11 cellular contexts compared by ENCODE assay signal in the genomic region with DNA sequence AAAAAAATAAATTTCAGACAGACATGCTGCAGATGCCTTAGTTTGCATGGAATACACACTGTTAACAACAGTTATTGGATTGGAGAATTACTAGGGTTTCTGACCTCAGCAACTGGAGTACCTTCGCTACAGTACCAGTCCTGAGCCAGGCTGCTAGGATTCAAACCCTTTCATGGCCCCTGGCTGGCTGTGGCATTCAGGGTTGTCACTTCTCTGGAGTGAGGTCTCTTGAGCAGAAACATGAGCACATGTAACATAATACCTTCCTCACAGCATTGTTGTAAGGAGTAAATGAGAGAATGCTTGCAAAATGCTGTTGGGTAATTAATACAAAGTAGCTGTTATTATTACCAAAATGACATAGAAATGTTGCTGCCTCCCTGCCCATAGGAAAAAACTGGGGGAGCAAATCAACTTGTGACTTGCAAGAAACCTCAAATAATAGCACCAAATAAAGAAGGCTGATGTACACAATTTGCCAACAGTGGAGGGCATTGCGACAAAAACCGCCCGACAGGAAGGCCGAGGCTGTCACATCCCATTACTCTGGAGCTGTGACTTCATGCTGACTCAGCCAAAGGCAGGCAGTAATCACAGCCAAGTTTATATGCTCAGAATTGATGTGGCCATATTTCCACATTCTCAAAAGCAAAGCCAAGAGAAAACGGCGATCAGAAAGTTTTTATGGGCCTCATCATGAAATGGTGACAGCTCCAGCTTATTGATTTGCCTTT.
DNase-seq lines count a peak whose midpoint lies in the region; ATAC-seq and TF ChIP-seq lines count a peak whose summit lies in the region.
"Had no signal": no experiment of that assay in that cellular context is flagged by ENCODE, and none has a peak within 500 bp of the region (broad histone marks: within the 10 kb centered on the region; RNA-seq: fewer than 3 reads in every experiment).

No MANE protein-coding gene starts in this region.

- ATAC-seq in IMR-90 (ENCODE audit: low read depth) (peak; percentile 91), GM18505 (IDR thresholded peaks at IDR 0.05; ENCODE audit: unreplicated experiment) (no peak)
- ATAC-seq: activated T-cell treated with anti-CD3 and anti-CD28 coated beads, Interleukin-2, amount 50 U/mL, for 72 hours had no signal

- H3K14ac ChIP-seq in IMR-90 (replicated peaks; ENCODE audit: low read depth, low read length): no peak overlapping the region

- peak overlapping the region; percentile 69 for H3K4me2 ChIP-seq in IMR-90 (ENCODE audit: low read depth, low read length)

- no peaks in the 10 kb centered on the region for H3K9me3 ChIP-seq in IMR-90 (ENCODE audit: control insufficient read depth, insufficient read depth, low read length)
- H3K9me3 ChIP-seq in adrenal gland (replicated peaks in 1 of 3): no peaks in the 10 kb centered on the region

- no peak for TF ChIP-seq RAD21 in IMR-90 (IDR thresholded peaks at IDR 0.05; ENCODE audit: low read length)

- TF ChIP-seq CTCF in AG10803 (conservative IDR thresholded peaks at IDR 0.05; ENCODE audit: low read length): 0 out of 2 replicates have a peak, but pooled peaks have one; percentile 8
- no peak for TF ChIP-seq CTCF in IMR-90 (conservative IDR thresholded peaks at IDR 0.05; ENCODE audit: low read depth, low read length)
- TF ChIP-seq CTCF in adrenal gland (IDR thresholded peaks at IDR 0.05): no peak
- no peak for TF ChIP-seq CTCF in kidney epithelial cell (IDR thresholded peaks at IDR 0.05; ENCODE audit: insufficient read depth, low read length, poor library complexity, severe bottlenecking)

- H2BK5ac ChIP-seq in IMR-90 (ENCODE audit: low read depth, low read length, poor library complexity, severe bottlenecking): no peak overlapping the region

- H3K18ac ChIP-seq in IMR-90 (ENCODE audit: low read depth, low read length): no peak overlapping the region

- in situ Hi-C loops in IMR-90 (cut with MboI; ENCODE audit: low sequenced_read_pairs): no loop called here

- DNase-seq in AG10803 (ENCODE audit: low read depth): peak; percentile 86
- peak; percentile 71 for DNase-seq in IMR-90
- peak; percentile 78 to 92 (median 88) for DNase-seq in adrenal gland
- peak; percentile 39 for DNase-seq in kidney epithelial cell (ENCODE audit: low read depth)
- no peak for DNase-seq in D341Med (ENCODE audit: low spot score)
- no peak for DNase-seq in activated effector memory CD4-positive, alpha-beta T cell treated with anti-CD3 and anti-CD28 coated beads, Interleukin-2, amount 50 U/mL, for 16 hours
- DNase-seq in 8988T: no peak
- DNase-seq: activated T-cell treated with anti-CD3 and anti-CD28 coated beads, Interleukin-2, amount 50 U/mL, for 72 hours; foreskin melanocyte; occipital lobe had no signal

- no peak overlapping the region for H3K9ac ChIP-seq in IMR-90 (ENCODE audit: low read depth, low read length)

- H3K4me1 ChIP-seq in IMR-90 (ENCODE audit: control insufficient read depth, insufficient read depth, low read length) (peaks cover 4% of the 10 kb centered on the region; the same call in 1 of the 2 replicates), adrenal gland (replicated peaks in 1 of 2) (peaks cover 0 to 12% of the 10 kb centered on the region in 2 donors)

- 0 out of 2 replicates have a peak overlapping the region, but pooled peaks have one; percentile 14 for H3K23ac ChIP-seq in IMR-90 (ENCODE audit: low read depth, low read length)

- dilution Hi-C loops in IMR-90 (cut with HindIII; ENCODE audit: low sequenced_read_pairs, unreplicated experiment): no loop called here

- H3K79me1 ChIP-seq in IMR-90 (ENCODE audit: low read depth in 1 of 2, low read length in 2 of 2): no peaks in the 10 kb centered on the region

- no peak overlapping the region for H2AFZ ChIP-seq in IMR-90 (replicated peaks; ENCODE audit: low read length, poor library complexity)

- no peak overlapping the region for H3K56ac ChIP-seq in IMR-90 (ENCODE audit: extremely low read depth, insufficient read depth, low read length)

- H3K27ac ChIP-seq in IMR-90 (ENCODE audit: insufficient read depth, low read length) (no peak overlapping the region), adrenal gland (peak overlapping the region in 4 of 5 donors; percentile 11 to 60 (median 30))

- no peak overlapping the region for H2BK15ac ChIP-seq in IMR-90 (ENCODE audit: low read depth, low read length)

- no peak overlapping the region for H3K4ac ChIP-seq in IMR-90 (ENCODE audit: low read depth, low read length)

- no peak overlapping the region for H3K4me3 ChIP-seq in AG10803 (ENCODE audit: low read length)
- no peak overlapping the region for H3K4me3 ChIP-seq in IMR-90 (ENCODE audit: insufficient read depth, low read depth, low read length)
- H3K4me3 ChIP-seq in adrenal gland: no peak overlapping the region
- no peak overlapping the region for H3K4me3 ChIP-seq in kidney epithelial cell (ENCODE audit: low read depth, low read length)

- no peak overlapping the region for H2AK5ac ChIP-seq in IMR-90 (ENCODE audit: low read depth, low read length)

- no peak overlapping the region for H4K91ac ChIP-seq in IMR-90 (ENCODE audit: insufficient read depth, low read depth, low read length)

- H3K9me1 ChIP-seq in IMR-90 (ENCODE audit: insufficient read depth, low read length): no peaks in the 10 kb centered on the region

- H3K27me3 ChIP-seq in IMR-90 (ENCODE audit: control insufficient read depth, insufficient read depth, low read length) (no peaks in the 10 kb centered on the region), adrenal gland (no peaks in the 10 kb centered on the region), kidney epithelial cell (ENCODE audit: control insufficient read depth, insufficient read depth, low read length) (no peaks in the 10 kb centered on the region)

- WGBS in IMR-90 (ENCODE audit: extremely low coverage in 2 of 2, insufficient read length in 1 of 2), 2 experiments: 0% methylated on average over 5 of the region's 7 CpGs; no CpG with 5 or more reads in 1 of the 2 experiments
- 26 to 37% (median 34%) methylated on average over 7 of the region's 7 CpGs for WGBS in adrenal gland, 4 donors

- H4K20me1 ChIP-seq in IMR-90 (ENCODE audit: insufficient read depth, low read length): no peaks in the 10 kb centered on the region

- H4K5ac ChIP-seq in IMR-90 (ENCODE audit: low read depth, low read length): no peak overlapping the region

- H4K8ac ChIP-seq in IMR-90 (ENCODE audit: low read depth in 2 of 2, low read length in 2 of 2): no peak overlapping the region

- CTCF ChIA-PET in IMR-90 (lab: Yijun Ruan, JAX): no interaction called here

- no peak overlapping the region for H2BK120ac ChIP-seq in IMR-90 (ENCODE audit: low read depth, low read length)

- TF ChIP-seq POLR2A in IMR-90 (IDR thresholded peaks at IDR 0.05; ENCODE audit: low read depth, low read length) (no peak), adrenal gland (IDR thresholded peaks at IDR 0.05) (no peak), GM18505 (IDR thresholded peaks at IDR 0.05; ENCODE audit: borderline replicate concordance, extremely low read depth, insufficient read depth, insufficient read length) (no peak)

- H2BK20ac ChIP-seq in IMR-90 (ENCODE audit: low read depth, low read length): no peak overlapping the region

- no peaks in the 10 kb centered on the region for H3K36me3 ChIP-seq in IMR-90 (ENCODE audit: control insufficient read depth, insufficient read depth, low read length)
- no peaks in the 10 kb centered on the region for H3K36me3 ChIP-seq in adrenal gland (replicated peaks in 1 of 2)
- H3K36me3 ChIP-seq in kidney epithelial cell (ENCODE audit: control insufficient read depth, insufficient read depth, low read length): no peaks in the 10 kb centered on the region

- POLR2A ChIA-PET in IMR-90 (lab: Charles Lee; ENCODE audit: unreplicated experiment): no interaction called here

- no TSS peak for BruUV-seq in IMR-90 (replicated peaks; lab: Mats Ljungman, UMichigan)

- H2AK9ac ChIP-seq in IMR-90 (replicated peaks; ENCODE audit: low read depth, low read length, poor library complexity): no peak overlapping the region

- intact Hi-C loops in IMR-90 (cut with micrococcal nuclease): no loop called here
- intact Hi-C loops in adrenal gland (cut with DNase I): no loop called here

TF ChIP-seq in IMR-90, 13 proteins besides CTCF, POLR2A, EP300 and RAD21:
- no peak for TF ChIP-seq RFX5 (IDR thresholded peaks at IDR 0.05; ENCODE audit: low read depth, low read length)
- TF ChIP-seq, protein P1, sequence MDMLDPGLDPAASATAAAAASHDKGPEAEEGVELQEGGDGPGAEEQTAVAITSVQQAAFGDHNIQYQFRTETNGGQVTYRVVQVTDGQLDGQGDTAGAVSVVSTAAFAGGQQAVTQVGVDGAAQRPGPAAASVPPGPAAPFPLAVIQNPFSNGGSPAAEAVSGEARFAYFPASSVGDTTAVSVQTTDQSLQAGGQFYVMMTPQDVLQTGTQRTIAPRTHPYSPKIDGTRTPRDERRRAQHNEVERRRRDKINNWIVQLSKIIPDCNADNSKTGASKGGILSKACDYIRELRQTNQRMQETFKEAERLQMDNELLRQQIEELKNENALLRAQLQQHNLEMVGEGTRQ (IDR thresholded peaks at IDR 0.05; ENCODE audit: low read depth, low read length): no peak
- TF ChIP-seq NFE2L2 (IDR thresholded peaks at IDR 0.05; ENCODE audit: low read depth, low read length): peak; percentile 19; the same call in 1 of the 2 replicates
- peak; percentile 96 for TF ChIP-seq MAFK (IDR thresholded peaks at IDR 0.05; ENCODE audit: low read depth, low read length)
- TF ChIP-seq CEBPB (IDR thresholded peaks at IDR 0.05; ENCODE audit: low read depth, low read length): peak; percentile 68
- no peak for TF ChIP-seq MXI1 (IDR thresholded peaks at IDR 0.05; ENCODE audit: borderline replicate concordance, low read depth, low read length)

Comparison
In these comparisons a context has a peak if more than half of its experiments do, and no peak if none do; other contexts are left out.
1. DNase-seq: peak in AG10803 (single experiment), IMR-90 (single experiment), adrenal gland (7 of 7) and kidney epithelial cell (single experiment); none in D341Med (single experiment), activated effector memory CD4-positive, alpha-beta T cell treated with anti-CD3 and anti-CD28 coated beads, Interleukin-2, amount 50 U/mL, for 16 hours (single experiment) and 8988T (single experiment).